26 cellular contexts compared by ENCODE assay signal in genomic region chr2:188145885-188146284, GRCh38.
DNase-seq lines count a peak whose midpoint lies in the region; ATAC-seq, FAIRE-seq and TF ChIP-seq lines count a peak whose summit lies in the region.
"Had no signal": no experiment of that assay in that cellular context is flagged by ENCODE, and none has a peak within 500 bp of the region (broad histone marks: within the 10 kb centered on the region; RNA-seq: fewer than 3 reads in every experiment).

No MANE protein-coding gene starts in this region.

- H3K4me1 ChIP-seq in GM23338 (ENCODE audit: insufficient read depth) (peaks cover 6% of the 10 kb centered on the region), keratinocyte (ENCODE audit: control insufficient read depth, extremely low read depth, insufficient read depth, low read length) (peaks cover 19% of the 10 kb centered on the region), SK-N-SH (ENCODE audit: control insufficient read depth in 1 of 2, insufficient read depth in 2 of 2, low read depth in 1 of 2, low read length in 1 of 2) (peaks cover 0 to 11% of the 10 kb centered on the region in 2 experiments; a peak in 2 of 4 replicates)
- H3K4me1 ChIP-seq: BE2C, BLaER1 had no signal

- no peaks in the 10 kb centered on the region for H4K20me1 ChIP-seq in GM23338 (replicated peaks; ENCODE audit: insufficient read depth)
- no peaks in the 10 kb centered on the region for H4K20me1 ChIP-seq in keratinocyte (ENCODE audit: control insufficient read depth, extremely low read depth, insufficient read depth, low read length)
- no peaks in the 10 kb centered on the region for H4K20me1 ChIP-seq in SK-N-SH (ENCODE audit: insufficient read depth)
- H4K20me1 ChIP-seq: BLaER1 had no signal

- H3K4me2 ChIP-seq in GM23338 (no peak overlapping the region), keratinocyte (ENCODE audit: control insufficient read depth, extremely low read depth, insufficient read depth, low read depth, low read length) (no peak overlapping the region), SK-N-SH (no peak overlapping the region)
- H3K4me2 ChIP-seq: BLaER1 had no signal

- H3K27me3 Mint-ChIP-seq in GM23338 (ENCODE audit: insufficient read depth, low read depth, poor library complexity): no peaks in the 10 kb centered on the region
- H3K27me3 Mint-ChIP-seq: CD4-positive, alpha-beta memory T cell; CD4-positive, CD25-positive, alpha-beta regulatory T cell; CD8-positive, alpha-beta memory T cell had no signal

- FAIRE-seq in keratinocyte (lab: Jason Lieb, UNC): peak; percentile 44
- FAIRE-seq: A204.1, G401.6, GM12891, GM19239 had no signal

- H3K4me3 ChIP-seq in GM23338: no peak overlapping the region
- no peak overlapping the region for H3K4me3 ChIP-seq in keratinocyte (ENCODE audit: control insufficient read depth in 2 of 3, extremely low read depth in 1 of 3, insufficient read depth in 2 of 3, low read depth in 1 of 3, low read length in 3 of 3)
- H3K4me3 ChIP-seq in SK-N-SH (ENCODE audit: low read depth in 2 of 2, low read length in 1 of 2): no peak overlapping the region
- H3K4me3 ChIP-seq: BLaER1 had no signal

- CTCF ChIA-PET in SK-N-SH (lab: Yijun Ruan, JAX): no interaction called here

- H3K36me3 Mint-ChIP-seq in GM23338 (ENCODE audit: low read depth): no peaks in the 10 kb centered on the region
- H3K36me3 Mint-ChIP-seq: CD14-positive monocyte; CD4-positive, alpha-beta memory T cell; CD4-positive, CD25-positive, alpha-beta regulatory T cell; CD8-positive, alpha-beta memory T cell had no signal

- 0% methylated on average over 1 of the region's 1 CpG for WGBS in SK-N-SH (ENCODE audit: low lambda C conversion rate)

- H3K9me1 ChIP-seq in keratinocyte (ENCODE audit: control insufficient read depth, extremely low read depth, insufficient read depth, low read length): no peaks in the 10 kb centered on the region

- dilution Hi-C loops in keratinocyte (cut with MboI; ENCODE audit: extremely low pct_ligation_motif_present, low sequenced_read_pairs): no loop called here

- POLR2A ChIA-PET in SK-N-SH (lab: Yijun Ruan, JAX): no interaction called here

- no peak for TF ChIP-seq RAD21 in SK-N-SH (IDR thresholded peaks at IDR 0.05; ENCODE audit: low read length)

- H3K27me3 ChIP-seq in GM23338 (ENCODE audit: insufficient read depth): no peaks in the 10 kb centered on the region
- H3K27me3 ChIP-seq in keratinocyte (ENCODE audit: control insufficient read depth, extremely low read depth, insufficient read depth, low read length): no peaks in the 10 kb centered on the region
- H3K27me3 ChIP-seq in SK-N-SH (ENCODE audit: insufficient read depth): no peaks in the 10 kb centered on the region
- H3K27me3 ChIP-seq: BE2C, BLaER1 had no signal

- H3K27ac Mint-ChIP-seq in GM23338: no peak overlapping the region
- H3K27ac Mint-ChIP-seq: CD14-positive monocyte; CD4-positive, alpha-beta memory T cell; CD4-positive, CD25-positive, alpha-beta regulatory T cell had no signal

- H3K9me3 ChIP-seq in keratinocyte (ENCODE audit: control insufficient read depth, low read depth, low read length): no peaks in the 10 kb centered on the region
- no peaks in the 10 kb centered on the region for H3K9me3 ChIP-seq in SK-N-SH
- H3K9me3 ChIP-seq: BE2C, BLaER1 had no signal

- H2AFZ ChIP-seq in GM23338 (peak overlapping the region; percentile 5; the same call in 1 of the 2 replicates), keratinocyte (ENCODE audit: control insufficient read depth, low read length) (no peak overlapping the region), SK-N-SH (ENCODE audit: low read depth) (no peak overlapping the region)

- peaks cover 12% of the 10 kb centered on the region for H3K4me1 Mint-ChIP-seq in GM23338
- H3K4me1 Mint-ChIP-seq: CD14-positive monocyte; CD4-positive, alpha-beta memory T cell; CD4-positive, CD25-positive, alpha-beta regulatory T cell; CD8-positive, alpha-beta memory T cell had no signal

- H3K9me2 ChIP-seq in GM23338 (ENCODE audit: insufficient read depth): no peaks in the 10 kb centered on the region
- H3K9me2 ChIP-seq in SK-N-SH: no peaks in the 10 kb centered on the region

- H3K27ac ChIP-seq in GM23338 (ENCODE audit: low read depth) (no peak overlapping the region), keratinocyte (ENCODE audit: control insufficient read depth, insufficient read depth, low read length) (no peak overlapping the region), SK-N-SH (ENCODE audit: low read depth in 2 of 2, low read length in 1 of 2) (no peak overlapping the region)
- H3K27ac ChIP-seq: BLaER1 had no signal

- H3K4me3 Mint-ChIP-seq in GM23338: no peak overlapping the region
- H3K4me3 Mint-ChIP-seq: CD14-positive monocyte; CD4-positive, alpha-beta memory T cell; CD4-positive, CD25-positive, alpha-beta regulatory T cell; CD8-positive, alpha-beta memory T cell had no signal

- TF ChIP-seq CTCF in GM23338 (conservative IDR thresholded peaks at IDR 0.05; ENCODE audit: low read depth in 2 of 2) (no peak), keratinocyte (optimal IDR thresholded peaks at IDR 0.05 in 1 of 3, IDR thresholded peaks at IDR 0.05 in 1 of 3, conservative IDR thresholded peaks at IDR 0.05 in 1 of 3; ENCODE audit: extremely low read depth in 1 of 3, insufficient read depth in 2 of 3, low read length in 3 of 3) (no peak), SK-N-SH (IDR thresholded peaks at IDR 0.05) (no peak)

- TF ChIP-seq EP300 in SK-N-SH (IDR thresholded peaks at IDR 0.05; ENCODE audit: borderline replicate concordance in 1 of 2, low read depth in 1 of 2, low read length in 1 of 2): no peak

- DNase-seq in GM23338 (ENCODE audit: low spot score): peak; percentile 26
- no peak for DNase-seq in keratinocyte (ENCODE audit: low read depth, low spot score)
- no peak for DNase-seq in SK-N-SH
- DNase-seq in dedifferentiated amniotic fluid mesenchymal stem cell (ENCODE audit: extremely low spot score): no peak
- DNase-seq: 8988T; ACHN; BE2C; C1 segment of cervical spinal cord; CD4-positive, alpha-beta memory T cell; CD4-positive, CD25-positive, alpha-beta regulatory T cell; CD8-positive, alpha-beta memory T cell; COR-L47; DMS 273 treated with DMSO at 0.1 percent for 48 hours; DMS153; DMS53; DMS79; DND-41; EL; GF-D8 had no signal

- no peaks in the 10 kb centered on the region for H3K36me3 ChIP-seq in GM23338 (ENCODE audit: insufficient read depth)
- H3K36me3 ChIP-seq in keratinocyte (ENCODE audit: control insufficient read depth in 2 of 2, extremely low read depth in 1 of 2, insufficient read depth in 2 of 2, low read length in 2 of 2): no peaks in the 10 kb centered on the region
- no peaks in the 10 kb centered on the region for H3K36me3 ChIP-seq in SK-N-SH (replicated peaks in 1 of 2; ENCODE audit: control insufficient read depth in 1 of 2, insufficient read depth in 2 of 2, low read length in 1 of 2)
- H3K36me3 ChIP-seq: BE2C, BLaER1 had no signal

- no peak overlapping the region for H3K9ac ChIP-seq in keratinocyte (ENCODE audit: control insufficient read depth, extremely low read depth, insufficient read depth, low read length)
- H3K9ac ChIP-seq in SK-N-SH: no peak overlapping the region
- H3K9ac ChIP-seq: BLaER1 had no signal

- H3F3A ChIP-seq in GM23338 (replicated peaks; ENCODE audit: low read depth): no peaks in the 10 kb centered on the region
- peaks cover 7% of the 10 kb centered on the region for H3F3A ChIP-seq in SK-N-SH (replicated peaks; ENCODE audit: insufficient read depth)

- no peaks in the 10 kb centered on the region for H3K9me3 Mint-ChIP-seq in GM23338
- H3K9me3 Mint-ChIP-seq: CD4-positive, alpha-beta memory T cell had no signal

- H3K79me2 ChIP-seq in GM23338 (replicated peaks; ENCODE audit: insufficient read depth): no peaks in the 10 kb centered on the region
- H3K79me2 ChIP-seq in keratinocyte (ENCODE audit: control insufficient read depth, insufficient read depth, low read length): no peaks in the 10 kb centered on the region
- no peaks in the 10 kb centered on the region for H3K79me2 ChIP-seq in SK-N-SH (ENCODE audit: insufficient read depth)

- no peak; the same call in 2 of the 3 replicates for ATAC-seq in GM23338
- no peak for ATAC-seq in HG03039 (IDR thresholded peaks at IDR 0.05; ENCODE audit: unreplicated experiment)

TF ChIP-seq in GM23338, 12 proteins besides CTCF, POLR2A, EP300 and RAD21 (continues in another document):
- TF ChIP-seq JUNB (IDR thresholded peaks at IDR 0.05; ENCODE audit: unreplicated experiment) (no peak), NANOG (IDR thresholded peaks at IDR 0.05; ENCODE audit: borderline replicate concordance) (no peak), STAT1 (IDR thresholded peaks at IDR 0.05; ENCODE audit: unreplicated experiment) (no peak)

TF ChIP-seq in SK-N-SH, 30 proteins besides CTCF, POLR2A, EP300 and RAD21:
- no peak for TF ChIP-seq USF1 (IDR thresholded peaks at IDR 0.05; ENCODE audit: borderline replicate concordance, low read depth)
- no peak for TF ChIP-seq IRF3 (IDR thresholded peaks at IDR 0.05; ENCODE audit: low read depth, low read length)
- no peak for TF ChIP-seq GATA2 (CRISPR knock-in tag; IDR thresholded peaks at IDR 0.05)
- no peak for TF ChIP-seq NFIC (IDR thresholded peaks at IDR 0.05; ENCODE audit: borderline replicate concordance)
- no peak for TF ChIP-seq TAF1 (IDR thresholded peaks at IDR 0.05; ENCODE audit: borderline replicate concordance, low read depth, low read length)
- no peak for TF ChIP-seq ELF1 (IDR thresholded peaks at IDR 0.05)
- no peak for TF ChIP-seq MXI1 (IDR thresholded peaks at IDR 0.05; ENCODE audit: low read depth, low read length)
TF ChIP-seq in SK-N-SH: peak in this region for 0.
